Comparison of ENCODE assay signal across 28 cellular contexts in the genomic region with DNA sequence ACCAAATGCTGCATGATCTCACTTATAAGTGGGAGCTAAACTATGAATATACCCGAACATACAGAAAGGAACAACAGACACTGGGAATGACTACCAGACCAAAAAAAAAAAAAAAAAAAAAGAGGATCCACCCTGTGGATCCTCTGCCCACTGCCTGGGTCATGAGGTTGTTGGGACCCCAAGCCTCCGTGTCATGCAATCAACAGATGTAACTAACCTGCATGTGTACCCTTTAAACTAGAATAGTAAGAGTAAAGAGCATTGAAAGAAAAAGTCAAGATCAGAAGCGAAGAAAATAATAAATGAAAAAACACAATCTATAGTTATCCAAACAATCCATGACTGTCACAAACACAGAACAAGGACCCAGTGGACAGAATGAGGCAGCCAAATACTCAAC.
"Had no signal": no experiment of that assay in that cellular context is flagged by ENCODE, and none has a peak within 500 bp of the region (broad histone marks: within the 10 kb centered on the region; RNA-seq: fewer than 3 reads in every experiment).

No MANE protein-coding gene starts in this region.

- ATAC-seq: effector memory CD8-positive, alpha-beta T cell; esophagus mucosa; foreskin keratinocyte; gastroesophageal sphincter; heart left ventricle; left colon; left lobe of liver; lower lobe of right lung; mucosa of descending colon had no signal

- H3K4me2 ChIP-seq: hepatocyte had no signal

- H3K27ac ChIP-seq: epithelial cell of prostate, foreskin keratinocyte, gastroesophageal sphincter, heart left ventricle, hepatocyte, left ventricle myocardium inferior, lower lobe of right lung had no signal

- H3K9me3 Mint-ChIP-seq: dendritic cell treated with granulocyte-macrophage colony-stimulating factor and Interleukin-4, amounts not matched to agents 40 ng/mL and 50 ng/mL, for 4 days; effector memory CD8-positive, alpha-beta T cell; endodermal cell; immature natural killer cell; mesothelial cell of epicardium had no signal

- H2AFZ ChIP-seq: hepatocyte had no signal

- H3K4me1 Mint-ChIP-seq: immature natural killer cell, mesothelial cell of epicardium had no signal

- H3K4me3 ChIP-seq: gastroesophageal sphincter, heart left ventricle, hepatocyte, left ventricle myocardium inferior, lower lobe of right lung, mucosa of descending colon had no signal

- H3K27me3 Mint-ChIP-seq: naive B cell had no signal

- H3K4me3 Mint-ChIP-seq: dendritic cell treated with granulocyte-macrophage colony-stimulating factor and Interleukin-4, amounts not matched to agents 40 ng/mL and 50 ng/mL, for 4 days; effector memory CD8-positive, alpha-beta T cell; endodermal cell; immature natural killer cell; mesothelial cell of epicardium had no signal

- H3K9me3 ChIP-seq: gastroesophageal sphincter, heart left ventricle, left ventricle myocardium inferior, lower lobe of right lung, mucosa of descending colon had no signal

- H3K36me3 ChIP-seq: gastroesophageal sphincter, heart left ventricle, left ventricle myocardium inferior, lower lobe of right lung had no signal

- H3K27ac Mint-ChIP-seq: dendritic cell treated with granulocyte-macrophage colony-stimulating factor and Interleukin-4, amounts not matched to agents 40 ng/mL and 50 ng/mL, for 4 days; effector memory CD8-positive, alpha-beta T cell; endodermal cell; immature natural killer cell; mesothelial cell of epicardium had no signal

- DNase-seq: cortex of kidney; effector CD8-positive, alpha-beta T cell; effector memory CD8-positive, alpha-beta T cell; endodermal cell; erythroblast; foreskin keratinocyte; heart left ventricle; hypothalamus; immature natural killer cell; islet precursor cell; kidney; kidney glomerular epithelial cell; left colon; left ventricle myocardium inferior; lower lobe of right lung; mesenchymal stem cell; mucosa of descending colon; naive B cell had no signal

- H3K79me2 ChIP-seq: hepatocyte had no signal

- H3K4me1 ChIP-seq: gastroesophageal sphincter, heart left ventricle, left ventricle myocardium inferior, lower lobe of right lung had no signal

- FAIRE-seq: colon, endometrium, frontal cortex, kidney had no signal

- H3K36me3 Mint-ChIP-seq: immature natural killer cell, mesothelial cell of epicardium had no signal
